ENCODE assay signal across 31 cellular contexts in genomic region chr14:23423657-23424056, GRCh38. TPM values are rescaled to one million over a fixed set of nuclear protein-coding genes. Genes with fewer than 3 reads are reported as not detected.
"Had no signal": no experiment of that assay in that cellular context is flagged by ENCODE, and none has a peak within 500 bp of the region (broad histone marks: within the 10 kb centered on the region; RNA-seq: fewer than 3 reads in every experiment).

No MANE protein-coding gene starts in this region.

- H3K36me3 Mint-ChIP-seq: activated CD4-positive, alpha-beta memory T cell treated with anti-CD3 and anti-CD28 coated beads for 36 hours; activated naive CD8-positive, alpha-beta T cell treated with anti-CD3 and anti-CD28 coated beads, Interleukin-2, amount 10 ng/mL, durations not matched to agents 7 days and 5 days had no signal

- DNase-seq: activated CD4-positive, alpha-beta memory T cell treated with anti-CD3 and anti-CD28 coated beads for 36 hours; activated CD4-positive, alpha-beta T cell treated with anti-CD3 and anti-CD28 coated beads, Interleukin-2, amount 50 U/mL, for 1 hour; activated CD8-positive, alpha-beta memory T cell treated with anti-CD3 and anti-CD28 coated beads, Interleukin-2, amount 50 U/mL, for 4 hours; activated effector memory CD4-positive, alpha-beta T cell treated with Interleukin-2 at 50 U/mL for 16 hours; activated naive CD4-positive, alpha-beta T cell treated with anti-CD3 and anti-CD28 coated beads, Interleukin-2, amount 50 U/mL, for 16 hours; activated naive CD8-positive, alpha-beta T cell treated with anti-CD3 and anti-CD28 coated beads, Interleukin-2, amount 10 ng/mL, durations not matched to agents 7 days and 5 days; activated T-cell treated with anti-CD3 and anti-CD28 coated beads for 4 hours; activated T-cell treated with anti-CD3 and anti-CD28 coated beads, Interleukin-2, amount 50 U/mL, for 4 hours; amygdala; caudate nucleus; IMR-90; Karpas-422; KBM-7; NCI-H1105; NCI-H1417 treated with DMSO at 0.1 percent for 48 hours; NCI-H187 treated with DMSO at 0.1 percent for 48 hours; NCI-H2081 treated with DMSO at 0.1 percent for 48 hours; NCI-H226; NCI-H446 treated with DMSO at 0.1 percent for 48 hours; NCI-H524; SHP77 treated with DMSO at 0.1 percent for 48 hours; SK-N-SH had no signal

- H3K4me1 ChIP-seq: ascending aorta, breast epithelium, SJSA1 had no signal

- H3K4me3 Mint-ChIP-seq: activated CD4-positive, alpha-beta memory T cell treated with anti-CD3 and anti-CD28 coated beads for 36 hours; activated naive CD8-positive, alpha-beta T cell treated with anti-CD3 and anti-CD28 coated beads, Interleukin-2, amount 10 ng/mL, durations not matched to agents 7 days and 5 days; activated T-cell treated with anti-CD3 and anti-CD28 coated beads, Interleukin-2, amount 50 U/mL, for 4 hours; activated T-helper 1 cell treated with anti-CD3 and anti-CD28 coated beads, Interleukin-12 subunit alpha, Interleukin-12 subunit beta, Interleukin-2, Interleukin-4 antibody, amounts not matched to agents 30 ng/mL and 10 ng/mL and 1 ng/mL, durations not matched to agents 14 hours and 24 hours and 36 hours; T-helper 1 cell treated with Interleukin-12 subunit alpha and Interleukin-12 subunit beta and Interleukin-4 antibody, amounts not matched to agents 30 μg/mL and 1 μg/mL, for 36 hours; T-helper 2 cell treated with Interferon-gamma antibody and Interleukin-4, amounts not matched to agents 5 μg/mL and 100 μg/mL, for 36 hours had no signal

- H3K27me3 Mint-ChIP-seq: activated CD4-positive, alpha-beta memory T cell treated with anti-CD3 and anti-CD28 coated beads for 36 hours; activated naive CD8-positive, alpha-beta T cell treated with anti-CD3 and anti-CD28 coated beads, Interleukin-2, amount 10 ng/mL, durations not matched to agents 7 days and 5 days had no signal

- H3K27ac Mint-ChIP-seq: activated CD4-positive, alpha-beta memory T cell treated with anti-CD3 and anti-CD28 coated beads for 36 hours; activated naive CD8-positive, alpha-beta T cell treated with anti-CD3 and anti-CD28 coated beads, Interleukin-2, amount 10 ng/mL, durations not matched to agents 7 days and 5 days; T-helper 1 cell treated with Interleukin-12 subunit alpha and Interleukin-12 subunit beta and Interleukin-4 antibody, amounts not matched to agents 30 μg/mL and 1 μg/mL, for 36 hours; T-helper 2 cell treated with Interferon-gamma antibody and Interleukin-4, amounts not matched to agents 5 μg/mL and 100 μg/mL, for 36 hours had no signal

- H3K9me3 ChIP-seq: ascending aorta, breast epithelium, SJSA1, SK-N-SH had no signal

- H3K9me3 Mint-ChIP-seq: activated CD4-positive, alpha-beta memory T cell treated with anti-CD3 and anti-CD28 coated beads for 36 hours; activated naive CD8-positive, alpha-beta T cell treated with anti-CD3 and anti-CD28 coated beads, Interleukin-2, amount 10 ng/mL, durations not matched to agents 7 days and 5 days; activated T-cell treated with anti-CD3 and anti-CD28 coated beads, Interleukin-2, amount 50 U/mL, for 4 hours; activated T-helper 1 cell treated with anti-CD3 and anti-CD28 coated beads, Interleukin-12 subunit alpha, Interleukin-12 subunit beta, Interleukin-2, Interleukin-4 antibody, amounts not matched to agents 30 ng/mL and 10 ng/mL and 1 ng/mL, durations not matched to agents 14 hours and 24 hours and 36 hours; T-helper 1 cell treated with Interleukin-12 subunit alpha and Interleukin-12 subunit beta and Interleukin-4 antibody, amounts not matched to agents 30 μg/mL and 1 μg/mL, for 36 hours; T-helper 2 cell treated with Interferon-gamma antibody and Interleukin-4, amounts not matched to agents 5 μg/mL and 100 μg/mL, for 36 hours had no signal

- H3K9ac ChIP-seq: SK-N-SH had no signal

- H3K4me3 ChIP-seq: ascending aorta, breast epithelium, SJSA1 had no signal

- H3K27ac ChIP-seq: ascending aorta, breast epithelium, SJSA1 had no signal

- ATAC-seq: activated T-cell treated with anti-CD3 and anti-CD28 coated beads, Interleukin-2, amount 50 U/mL, for 4 hours; Panc1 had no signal

- H3K27me3 ChIP-seq: ascending aorta, breast epithelium, SJSA1 had no signal

- H3K36me3 ChIP-seq: ascending aorta, breast epithelium, SJSA1 had no signal

RNA-seq across cellular contexts. Expression of gene MYH7, which starts 11.8 kb away (rescaled TPM):
- total RNA-seq: activated naive CD8-positive, alpha-beta T cell treated with anti-CD3 and anti-CD28 coated beads, Interleukin-2, amount 10 ng/mL, durations not matched to agents 7 days and 5 days; ascending aorta; breast epithelium; IMR-90; MCF 10A; RPMI7951; SJSA1 had no signal

RNA-seq across cellular contexts. Expression of gene MYH6, which starts 15.6 kb away (rescaled TPM):
- total RNA-seq: activated naive CD8-positive, alpha-beta T cell treated with anti-CD3 and anti-CD28 coated beads, Interleukin-2, amount 10 ng/mL, durations not matched to agents 7 days and 5 days; activated T-cell treated with anti-CD3 and anti-CD28 coated beads, Interleukin-2, amount 50 U/mL, for 4 hours; ascending aorta; breast epithelium; IMR-90; MCF 10A; RPMI7951; SJSA1 had no signal

RNA-seq across cellular contexts. Expression of gene CMTM5, which starts 46.8 kb away (rescaled TPM):
- total RNA-seq: activated CD4-positive, alpha-beta memory T cell treated with anti-CD3 and anti-CD28 coated beads for 36 hours; activated naive CD8-positive, alpha-beta T cell treated with anti-CD3 and anti-CD28 coated beads, Interleukin-2, amount 10 ng/mL, durations not matched to agents 7 days and 5 days; activated T-cell treated with anti-CD3 and anti-CD28 coated beads, Interleukin-2, amount 50 U/mL, for 4 hours; activated T-helper 1 cell treated with anti-CD3 and anti-CD28 coated beads, Interleukin-12 subunit alpha, Interleukin-12 subunit beta, Interleukin-2, Interleukin-4 antibody, amounts not matched to agents 30 ng/mL and 10 ng/mL and 1 ng/mL, durations not matched to agents 14 hours and 24 hours and 36 hours; IMR-90; MCF 10A; SJSA1 had no signal

RNA-seq across cellular contexts. Expression of gene IL25, which starts 51.0 kb away (rescaled TPM):
- total RNA-seq: activated CD4-positive, alpha-beta memory T cell treated with anti-CD3 and anti-CD28 coated beads for 36 hours; activated T-cell treated with anti-CD3 and anti-CD28 coated beads, Interleukin-2, amount 50 U/mL, for 4 hours; activated T-helper 1 cell treated with anti-CD3 and anti-CD28 coated beads, Interleukin-12 subunit alpha, Interleukin-12 subunit beta, Interleukin-2, Interleukin-4 antibody, amounts not matched to agents 30 ng/mL and 10 ng/mL and 1 ng/mL, durations not matched to agents 14 hours and 24 hours and 36 hours; ascending aorta; breast epithelium; IMR-90; MCF 10A; RPMI7951; SJSA1 had no signal
